ENCODE assay signal across 11 cellular contexts in the genomic region with DNA sequence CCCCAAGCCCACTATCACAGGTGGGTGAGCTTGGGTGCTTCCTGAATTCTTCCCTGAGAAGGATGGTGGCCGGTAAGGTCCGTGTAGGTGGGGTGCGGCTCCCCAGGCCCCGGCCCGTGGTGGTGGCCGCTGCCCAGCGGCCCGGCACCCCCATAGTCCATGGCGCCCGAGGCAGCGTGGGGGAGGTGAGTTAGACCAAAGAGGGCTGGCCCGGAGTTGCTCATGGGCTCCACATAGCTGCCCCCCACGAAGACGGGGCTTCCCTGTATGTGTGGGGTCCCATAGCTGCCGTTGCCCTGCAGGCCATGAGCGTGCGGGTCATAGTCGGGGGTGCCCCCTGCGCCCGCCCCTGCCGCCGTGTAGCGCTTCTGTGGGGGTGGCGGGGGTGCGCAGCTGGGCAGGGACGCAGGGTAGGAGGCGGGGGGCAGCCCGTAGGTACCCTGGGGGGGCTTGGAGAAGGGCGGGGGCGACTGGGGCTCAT. TPM values are rescaled to one million over a fixed set of nuclear protein-coding genes. Genes with fewer than 3 reads are reported as not detected.
DNase-seq lines count a peak whose midpoint lies in the region; ATAC-seq lines count a peak whose summit lies in the region.
"Had no signal": no experiment of that assay in that cellular context is flagged by ENCODE, and none has a peak within 500 bp of the region (broad histone marks: within the 10 kb centered on the region; RNA-seq: fewer than 3 reads in every experiment).

No MANE protein-coding gene starts in this region.

- H2AFZ ChIP-seq in neuronal stem cell (ENCODE audit: low read length) = no peak overlapping the region

- H3K27me3 ChIP-seq in right cardiac atrium (ENCODE audit: control insufficient read depth, insufficient read depth) (no peaks in the 10 kb centered on the region), neuronal stem cell (ENCODE audit: control insufficient read depth in 3 of 3, insufficient read depth in 3 of 3, low read depth in 1 of 3, low read length in 3 of 3) (peaks cover 63 to 99% (median 92%) of the 10 kb centered on the region in 3 experiments)

- H3K27ac ChIP-seq in right cardiac atrium (ENCODE audit: low read length) (peak overlapping the region; percentile 7), neuronal stem cell (replicated peaks; ENCODE audit: low read length) (no peak overlapping the region), urinary bladder (ENCODE audit: low read depth) (peak overlapping the region; percentile 85)
- H3K27ac ChIP-seq: 22Rv1 had no signal

- peak overlapping the region; percentile 74 for H3K23ac ChIP-seq in neuronal stem cell (ENCODE audit: low read depth, low read length, poor library complexity)

- H3K4me3 Mint-ChIP-seq in stimulated activated effector memory CD8-positive, alpha-beta T cell treated with anti-CD3 and anti-CD28 coated beads, Interleukin-12 subunit alpha, Interleukin-12 subunit beta, amount 100 ng/mL, for 72 hours = no peak overlapping the region
- H3K4me3 Mint-ChIP-seq: activated CD8-positive, alpha-beta memory T cell treated with anti-CD3 and anti-CD28 coated beads, Interleukin-2, amount 10 ng/mL, durations not matched to agents 7 days and 5 days; activated naive CD8-positive, alpha-beta T cell treated with anti-CD3 and anti-CD28 coated beads, Interleukin-2, amount 10 ng/mL, durations not matched to agents 7 days and 5 days had no signal

- no peak overlapping the region for H3K27ac Mint-ChIP-seq in stimulated activated effector memory CD8-positive, alpha-beta T cell treated with anti-CD3 and anti-CD28 coated beads, Interleukin-12 subunit alpha, Interleukin-12 subunit beta, amount 100 ng/mL, for 72 hours
- H3K27ac Mint-ChIP-seq: activated CD8-positive, alpha-beta memory T cell treated with anti-CD3 and anti-CD28 coated beads, Interleukin-2, amount 10 ng/mL, durations not matched to agents 7 days and 5 days; activated naive CD8-positive, alpha-beta T cell treated with anti-CD3 and anti-CD28 coated beads, Interleukin-2, amount 10 ng/mL, durations not matched to agents 7 days and 5 days had no signal

- no peaks in the 10 kb centered on the region for H3K9me3 Mint-ChIP-seq in stimulated activated effector memory CD8-positive, alpha-beta T cell treated with anti-CD3 and anti-CD28 coated beads, Interleukin-12 subunit alpha, Interleukin-12 subunit beta, amount 100 ng/mL, for 72 hours
- H3K9me3 Mint-ChIP-seq: activated naive CD8-positive, alpha-beta T cell treated with anti-CD3 and anti-CD28 coated beads, Interleukin-2, amount 10 ng/mL, durations not matched to agents 7 days and 5 days had no signal

- no peaks in the 10 kb centered on the region for H3K9me3 ChIP-seq in right cardiac atrium (ENCODE audit: control insufficient read depth, low read length)
- H3K9me3 ChIP-seq in neuronal stem cell (replicated peaks in 1 of 2; ENCODE audit: control insufficient read depth in 2 of 2, insufficient read depth in 1 of 2, low read depth in 1 of 2, low read length in 2 of 2) = peaks cover 2 to 3% of the 10 kb centered on the region in 2 donors

- no peaks in the 10 kb centered on the region for H3K4me1 ChIP-seq in right cardiac atrium (ENCODE audit: control insufficient read depth, insufficient read depth, low read length)
- no peaks in the 10 kb centered on the region for H3K4me1 ChIP-seq in neuronal stem cell (ENCODE audit: control insufficient read depth in 2 of 2, insufficient read depth in 1 of 2, low read depth in 1 of 2, low read length in 2 of 2)
- peaks cover 2% of the 10 kb centered on the region for H3K4me1 ChIP-seq in urinary bladder (ENCODE audit: insufficient read depth)

- H3K79me1 ChIP-seq in neuronal stem cell (ENCODE audit: low read depth, low read length) = no peaks in the 10 kb centered on the region

- H2BK120ac ChIP-seq in neuronal stem cell (ENCODE audit: low read depth, low read length) = no peak overlapping the region

- H4K8ac ChIP-seq in neuronal stem cell (ENCODE audit: low read depth, low read length) = no peak overlapping the region

- no peak overlapping the region for H4K91ac ChIP-seq in neuronal stem cell (ENCODE audit: low read depth, low read length, poor library complexity)

- H3K4ac ChIP-seq in neuronal stem cell (ENCODE audit: low read length) = no peak overlapping the region

- H3K9ac ChIP-seq in neuronal stem cell (ENCODE audit: low read depth, low read length, poor library complexity) = peak overlapping the region; percentile 34

- peak; percentile 33 for DNase-seq in activated CD8-positive, alpha-beta memory T cell treated with anti-CD3 and anti-CD28 coated beads, Interleukin-2, amount 50 U/mL, for 48 hours
- DNase-seq in activated CD8-positive, alpha-beta memory T cell treated with anti-CD3 and anti-CD28 coated beads for 24 hours = no peak
- DNase-seq in right cardiac atrium (peak in 1 of 3 donors; percentile 55), neuronal stem cell (ENCODE audit: low spot score) (no peak), EL (no peak)
- DNase-seq in stimulated activated effector memory CD8-positive, alpha-beta T cell treated with anti-CD3 and anti-CD28 coated beads, Interleukin-12 subunit alpha, Interleukin-12 subunit beta, amount 100 ng/mL, for 72 hours (ENCODE audit: low spot score in 2 of 2) = no peak
- DNase-seq: activated CD8-positive, alpha-beta memory T cell treated with anti-CD3 and anti-CD28 coated beads, Interleukin-2, amount 10 ng/mL, durations not matched to agents 7 days and 5 days; activated naive CD8-positive, alpha-beta T cell treated with anti-CD3 and anti-CD28 coated beads, Interleukin-2, amount 10 ng/mL, durations not matched to agents 7 days and 5 days had no signal

- H2BK15ac ChIP-seq in neuronal stem cell (ENCODE audit: low read length) = no peak overlapping the region

- H3K36me3 Mint-ChIP-seq in stimulated activated effector memory CD8-positive, alpha-beta T cell treated with anti-CD3 and anti-CD28 coated beads, Interleukin-12 subunit alpha, Interleukin-12 subunit beta, amount 100 ng/mL, for 72 hours = no peaks in the 10 kb centered on the region
- H3K36me3 Mint-ChIP-seq: activated naive CD8-positive, alpha-beta T cell treated with anti-CD3 and anti-CD28 coated beads, Interleukin-2, amount 10 ng/mL, durations not matched to agents 7 days and 5 days had no signal

- ATAC-seq in right cardiac atrium = peak in 1 of 2 donors; percentile 18
- ATAC-seq in stimulated activated effector memory CD8-positive, alpha-beta T cell treated with anti-CD3 and anti-CD28 coated beads, Interleukin-12 subunit alpha, Interleukin-12 subunit beta, amount 100 ng/mL, for 72 hours = no peak
- no peak for ATAC-seq in HG02610 (IDR thresholded peaks at IDR 0.05; ENCODE audit: unreplicated experiment)
- ATAC-seq: activated CD8-positive, alpha-beta memory T cell treated with anti-CD3 and anti-CD28 coated beads, Interleukin-2, amount 10 ng/mL, durations not matched to agents 7 days and 5 days had no signal

- H3K4me1 Mint-ChIP-seq in stimulated activated effector memory CD8-positive, alpha-beta T cell treated with anti-CD3 and anti-CD28 coated beads, Interleukin-12 subunit alpha, Interleukin-12 subunit beta, amount 100 ng/mL, for 72 hours = peaks cover 13% of the 10 kb centered on the region
- H3K4me1 Mint-ChIP-seq: activated naive CD8-positive, alpha-beta T cell treated with anti-CD3 and anti-CD28 coated beads, Interleukin-2, amount 10 ng/mL, durations not matched to agents 7 days and 5 days had no signal

- H3K4me2 ChIP-seq in neuronal stem cell (ENCODE audit: insufficient read depth, low read length, poor library complexity, severe bottlenecking) = no peak overlapping the region

- H3K36me3 ChIP-seq in neuronal stem cell (replicated peaks in 1 of 2; ENCODE audit: control insufficient read depth in 2 of 2, insufficient read depth in 2 of 2, low read length in 2 of 2) = no peaks in the 10 kb centered on the region
- no peaks in the 10 kb centered on the region for H3K36me3 ChIP-seq in urinary bladder (ENCODE audit: insufficient read depth)

- H2BK12ac ChIP-seq in neuronal stem cell (ENCODE audit: low read length) = no peak overlapping the region

- H2BK5ac ChIP-seq in neuronal stem cell (ENCODE audit: low read length) = no peak overlapping the region

- peak overlapping the region; percentile 27 for H3K4me3 ChIP-seq in right cardiac atrium (ENCODE audit: low read length)
- no peak overlapping the region for H3K4me3 ChIP-seq in neuronal stem cell (ENCODE audit: low read length in 2 of 2)
- H3K4me3 ChIP-seq in urinary bladder (ENCODE audit: low read depth, low read length) = peak overlapping the region; percentile 1

- intact Hi-C loops in right cardiac atrium (cut with DNase I) = no loop called here

- no peak overlapping the region for H3K18ac ChIP-seq in neuronal stem cell (ENCODE audit: low read length)

- no peak overlapping the region for H2AK5ac ChIP-seq in neuronal stem cell (ENCODE audit: low read depth, low read length)

- H3K14ac ChIP-seq in neuronal stem cell (ENCODE audit: low read length) = no peak overlapping the region

- WGBS in right cardiac atrium = 22% methylated on average over 30 of the region's 30 CpGs
- no CpG with 5 or more reads among the region's 30 CpGs for WGBS in neuronal stem cell (ENCODE audit: extremely low coverage in 2 of 2, insufficient read length in 2 of 2, insufficient replicate concordance in 1 of 2), 2 donors
- WGBS in urinary bladder = 66% methylated on average over 30 of the region's 30 CpGs

RNA-seq across cellular contexts. Expression of a gene that starts 5.5 kb away (rescaled TPM):
- under 1 TPM in 3 of 4 donors, not detected in 1; 0.12 to 0.60 (median 0.37) TPM for total RNA-seq in right cardiac atrium
- 0.36 TPM for polyA plus RNA-seq in right cardiac atrium
- 0.04 TPM for polyA plus RNA-seq in neuronal stem cell (2013, experiment 1 of 2)
- polyA plus RNA-seq in neuronal stem cell (2013, experiment 2 of 2) = not detected
- total RNA-seq in urinary bladder = 1.4 TPM
- 1.3 TPM for polyA plus RNA-seq in urinary bladder
- total RNA-seq: activated CD8-positive, alpha-beta memory T cell treated with anti-CD3 and anti-CD28 coated beads, Interleukin-2, amount 10 ng/mL, durations not matched to agents 7 days and 5 days; activated naive CD8-positive, alpha-beta T cell treated with anti-CD3 and anti-CD28 coated beads, Interleukin-2, amount 10 ng/mL, durations not matched to agents 7 days and 5 days had no signal

RNA-seq across cellular contexts. Expression of a gene that starts 12.1 kb away (rescaled TPM):
- under 1 TPM in 2 of 4 donors, not detected in 2; 0.15 to 0.29 TPM for total RNA-seq in right cardiac atrium
- polyA plus RNA-seq in right cardiac atrium = 0.14 TPM
- polyA plus RNA-seq in neuronal stem cell (2013, experiment 1 of 2) = not detected
- polyA plus RNA-seq in neuronal stem cell (2013, experiment 2 of 2) = not detected
- 2.0 TPM for total RNA-seq in urinary bladder
- polyA plus RNA-seq in urinary bladder = 1.6 TPM

RNA-seq across cellular contexts. Expression of a gene that starts 22.6 kb away (rescaled TPM):
- total RNA-seq in right cardiac atrium = 1 to 10 TPM in 2 of 4 donors, under 1 TPM in 2; 0.12 to 2.2 (median 1.1) TPM
- 3.3 TPM for polyA plus RNA-seq in right cardiac atrium
- polyA plus RNA-seq in neuronal stem cell (2013, experiment 1 of 2) = not detected
- not detected for polyA plus RNA-seq in neuronal stem cell (2013, experiment 2 of 2)
- total RNA-seq in urinary bladder = 1.0 TPM
- polyA plus RNA-seq in urinary bladder = 6.0 TPM
- total RNA-seq: activated CD8-positive, alpha-beta memory T cell treated with anti-CD3 and anti-CD28 coated beads, Interleukin-2, amount 10 ng/mL, durations not matched to agents 7 days and 5 days had no signal

RNA-seq across cellular contexts. Expression of a gene that starts 35.5 kb away (rescaled TPM):
- total RNA-seq in right cardiac atrium (under 1 TPM in 1 of 4 donors, not detected in 3; 0.17 TPM), urinary bladder (12.5 TPM)
- polyA plus RNA-seq in right cardiac atrium (0.43 TPM), urinary bladder (9.9 TPM)
- polyA plus RNA-seq in neuronal stem cell (2013, experiment 1 of 2) = not detected
- not detected for polyA plus RNA-seq in neuronal stem cell (2013, experiment 2 of 2)
- total RNA-seq: activated CD8-positive, alpha-beta memory T cell treated with anti-CD3 and anti-CD28 coated beads, Interleukin-2, amount 10 ng/mL, durations not matched to agents 7 days and 5 days; activated naive CD8-positive, alpha-beta T cell treated with anti-CD3 and anti-CD28 coated beads, Interleukin-2, amount 10 ng/mL, durations not matched to agents 7 days and 5 days had no signal

RNA-seq across cellular contexts. Expression of a gene that starts 39.6 kb away (rescaled TPM):
- total RNA-seq in right cardiac atrium = not detected
- not detected for polyA plus RNA-seq in right cardiac atrium
- polyA plus RNA-seq in neuronal stem cell (2013, experiment 1 of 2) = not detected
- not detected for polyA plus RNA-seq in neuronal stem cell (2013, experiment 2 of 2)
- 8.4 TPM for total RNA-seq in urinary bladder
- polyA plus RNA-seq in urinary bladder = 4.4 TPM
- total RNA-seq: activated CD8-positive, alpha-beta memory T cell treated with anti-CD3 and anti-CD28 coated beads, Interleukin-2, amount 10 ng/mL, durations not matched to agents 7 days and 5 days; activated naive CD8-positive, alpha-beta T cell treated with anti-CD3 and anti-CD28 coated beads, Interleukin-2, amount 10 ng/mL, durations not matched to agents 7 days and 5 days had no signal

Comparison
In these comparisons a context has a peak if more than half of its experiments do, and no peak if none do; other contexts are left out.
1. H3K4me3 ChIP-seq: peak in right cardiac atrium (single experiment) and urinary bladder (single experiment); none in neuronal stem cell (0 of 2).